ENCODE assay signal across 18 cellular contexts in genomic region chr18:12895016-12895415, GRCh38.
"Had no signal": no experiment of that assay in that cellular context is flagged by ENCODE, and none has a peak within 500 bp of the region (broad histone marks: within the 10 kb centered on the region; RNA-seq: fewer than 3 reads in every experiment).

No MANE protein-coding gene starts in this region.

- H3K9me3 Mint-ChIP-seq: effector memory CD8-positive, alpha-beta T cell; naive thymus-derived CD8-positive, alpha-beta T cell had no signal

- H3K4me1 ChIP-seq: gastrocnemius medialis, right atrium auricular region, sigmoid colon, upper lobe of right lung had no signal

- H3K36me3 Mint-ChIP-seq: naive thymus-derived CD8-positive, alpha-beta T cell had no signal

- H3K4me3 ChIP-seq: esophagus muscularis mucosa, gastrocnemius medialis, heart right ventricle, ovary, right atrium auricular region, sigmoid colon, skin epidermis, tibial artery, upper lobe of right lung had no signal

- ATAC-seq: effector memory CD8-positive, alpha-beta T cell; gastrocnemius medialis; heart right ventricle; naive thymus-derived CD8-positive, alpha-beta T cell; upper lobe of right lung had no signal

- H3K9me3 ChIP-seq: esophagus muscularis mucosa, gastrocnemius medialis, neutrophil, ovary, right atrium auricular region, sigmoid colon, tibial artery, upper lobe of right lung had no signal

- H3K27ac Mint-ChIP-seq: naive thymus-derived CD8-positive, alpha-beta T cell had no signal

- H3K27me3 Mint-ChIP-seq: effector memory CD8-positive, alpha-beta T cell had no signal

- H3K27me3 ChIP-seq: ovary, right atrium auricular region, upper lobe of right lung had no signal

- H3K36me3 ChIP-seq: esophagus muscularis mucosa, gastrocnemius medialis, heart right ventricle, neutrophil, ovary, right atrium auricular region, sigmoid colon, tibial artery, upper lobe of right lung had no signal

- H3K4me3 Mint-ChIP-seq: effector memory CD8-positive, alpha-beta T cell had no signal

- H3K27ac ChIP-seq: epithelial cell of prostate, esophagus muscularis mucosa, gastrocnemius medialis, heart right ventricle, neutrophil, ovary, right atrium auricular region, sigmoid colon, skin epidermis, tibial artery, upper lobe of right lung had no signal

- DNase-seq: effector memory CD8-positive, alpha-beta T cell; gastrocnemius medialis; heart right ventricle; hypothalamus; kidney glomerular epithelial cell; naive thymus-derived CD8-positive, alpha-beta T cell; ovary; sigmoid colon; stimulated activated CD4-positive, alpha-beta T cell treated with anti-CD3 and anti-CD28 coated beads, Interleukin-2, amount 100 ng/mL, for 24 hours; stimulated activated CD4-positive, alpha-beta T cell treated with anti-CD3 and anti-CD28 coated beads, Interleukin-4, amount 100 ng/mL, for 4 hours; stimulated activated naive CD4-positive, alpha-beta T cell treated with Interleukin-2 at 50 U/mL for 16 hours; tibial artery; upper lobe of right lung had no signal
